Comparison of ENCODE assay signal across 1 cellular context in genomic region chr11:17542249-17542648, GRCh38.
TF ChIP-seq lines count a peak whose summit lies in the region.

No MANE protein-coding gene starts in this region.

TF ChIP-seq in HepG2, 621 proteins besides CTCF, POLR2A, EP300 and RAD21 (continues in another document):
- TF ChIP-seq PITX1 (CRISPR knock-in tag; IDR thresholded peaks at IDR 0.05) = no peak
- no peak for TF ChIP-seq ZNF691 (CRISPR knock-in tag; IDR thresholded peaks at IDR 0.05; ENCODE audit: borderline replicate concordance, low read depth)
- TF ChIP-seq HBP1 (CRISPR knock-in tag; IDR thresholded peaks at IDR 0.05; ENCODE audit: low read depth) = no peak
- TF ChIP-seq ZSCAN12 (CRISPR knock-in tag; IDR thresholded peaks at IDR 0.05) = no peak
- TF ChIP-seq THAP11 (CRISPR knock-in tag; IDR thresholded peaks at IDR 0.05) = peak; percentile 40; the same call in 1 of the 2 replicates
- peak; percentile 60; the same call in 1 of the 2 replicates for TF ChIP-seq ZNF780A (CRISPR knock-in tag; IDR thresholded peaks at IDR 0.05)
- TF ChIP-seq E2F2 (CRISPR knock-in tag; IDR thresholded peaks at IDR 0.05; ENCODE audit: borderline replicate concordance) = no peak
- peak; percentile 19; the same call in 1 of the 2 replicates for TF ChIP-seq GABPB1 (CRISPR knock-in tag; IDR thresholded peaks at IDR 0.05)
- no peak for TF ChIP-seq NFYC (CRISPR knock-in tag; IDR thresholded peaks at IDR 0.05)
- TF ChIP-seq AGO2 (optimal IDR thresholded peaks at IDR 0.05; ENCODE audit: low read depth, low read length) = no peak
- TF ChIP-seq EHMT2 (IDR thresholded peaks at IDR 0.05; ENCODE audit: borderline replicate concordance, low read depth, low read length) = no peak
- TF ChIP-seq ZNF740 (CRISPR knock-in tag; IDR thresholded peaks at IDR 0.05) = no peak
- TF ChIP-seq ZNF234 (CRISPR knock-in tag; conservative IDR thresholded peaks at IDR 0.05) = no peak
- no peak for TF ChIP-seq ZNF281 (CRISPR knock-in tag; IDR thresholded peaks at IDR 0.05; ENCODE audit: borderline replicate concordance)
- peak; percentile 32; the same call in 1 of the 2 replicates for TF ChIP-seq BCL6 (CRISPR knock-in tag; IDR thresholded peaks at IDR 0.05)
- peak; percentile 61 for TF ChIP-seq ZNF687 (CRISPR knock-in tag; IDR thresholded peaks at IDR 0.05)
- no peak for TF ChIP-seq ZNF672 (CRISPR knock-in tag; IDR thresholded peaks at IDR 0.05)
- no peak for TF ChIP-seq ZFP62 (CRISPR knock-in tag; IDR thresholded peaks at IDR 0.05)
- 0 out of 2 replicates have a peak, but pooled peaks have one; percentile 11 for TF ChIP-seq ZNF574 (CRISPR knock-in tag; IDR thresholded peaks at IDR 0.05)
- no peak for TF ChIP-seq KLF13 (CRISPR knock-in tag; IDR thresholded peaks at IDR 0.05)
- TF ChIP-seq HMGXB3 (CRISPR knock-in tag; IDR thresholded peaks at IDR 0.05; ENCODE audit: borderline replicate concordance) = no peak
- TF ChIP-seq ZNF121 (CRISPR knock-in tag; IDR thresholded peaks at IDR 0.05) = no peak
- no peak for TF ChIP-seq JDP2 (CRISPR knock-in tag; IDR thresholded peaks at IDR 0.05; ENCODE audit: borderline replicate concordance)
- no peak for TF ChIP-seq ARHGAP35 (CRISPR knock-in tag; IDR thresholded peaks at IDR 0.05; ENCODE audit: borderline replicate concordance)
- TF ChIP-seq SKIL (CRISPR knock-in tag; IDR thresholded peaks at IDR 0.05; ENCODE audit: borderline replicate concordance) = no peak
- TF ChIP-seq ZNF446 (CRISPR knock-in tag; IDR thresholded peaks at IDR 0.05) = no peak
- TF ChIP-seq ZNF644 (CRISPR knock-in tag; IDR thresholded peaks at IDR 0.05; ENCODE audit: low read depth) = peak; percentile 92
- no peak for TF ChIP-seq KLF16 (CRISPR knock-in tag; IDR thresholded peaks at IDR 0.05)
- TF ChIP-seq ZFP91 (CRISPR knock-in tag; IDR thresholded peaks at IDR 0.05; ENCODE audit: borderline replicate concordance) = no peak
- no peak for TF ChIP-seq HHEX (CRISPR knock-in tag; IDR thresholded peaks at IDR 0.05)
- no peak for TF ChIP-seq MEIS2 (CRISPR knock-in tag; IDR thresholded peaks at IDR 0.05)
- no peak for TF ChIP-seq PLSCR1 (CRISPR knock-in tag; IDR thresholded peaks at IDR 0.05; ENCODE audit: borderline replicate concordance)
